In the genomic region with DNA sequence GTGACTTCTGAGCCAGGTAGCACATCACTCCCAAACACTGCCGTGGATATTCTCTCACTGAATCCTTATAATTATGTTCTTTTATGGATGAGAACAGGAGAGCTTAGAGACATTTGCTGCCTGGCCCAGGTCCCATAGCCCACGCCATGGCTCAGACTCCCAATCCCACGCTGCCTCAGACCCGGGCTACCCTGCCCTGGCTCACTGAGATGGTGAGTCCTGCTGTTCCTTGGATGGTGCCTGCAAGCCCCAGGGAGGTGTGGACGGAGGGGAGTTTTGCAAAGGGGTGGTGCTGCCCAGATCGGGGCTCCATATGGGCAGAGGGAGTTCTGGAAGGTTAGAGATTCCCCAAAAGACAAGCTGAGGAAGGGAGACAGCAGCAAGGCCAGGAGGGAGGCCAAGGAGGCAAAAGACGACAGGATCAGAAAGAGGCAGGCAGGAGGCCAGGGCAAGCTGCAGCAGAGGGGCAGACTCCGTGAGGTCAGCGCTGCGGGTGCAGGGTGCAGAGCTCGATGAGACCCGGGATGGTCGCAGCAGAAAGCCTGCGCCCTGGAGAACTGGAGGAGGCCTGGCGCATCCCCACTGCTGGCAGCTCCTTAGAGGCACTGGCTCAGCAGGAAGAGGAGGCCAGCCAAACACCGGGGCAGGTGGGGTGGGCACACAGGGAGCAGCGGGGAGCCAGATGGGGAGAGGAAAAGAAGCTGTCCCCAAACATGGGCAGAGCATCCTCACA, we compare ENCODE assay signal across 23 cellular contexts.
A peak's percentile ranks its signal among the peaks of the same experiment; 100 is the strongest.
DNase-seq lines count a peak whose midpoint lies in the region; TF ChIP-seq lines count a peak whose summit lies in the region.
"Had no signal": no experiment of that assay in that cellular context is flagged by ENCODE, and none has a peak within 500 bp of the region (broad histone marks: within the 10 kb centered on the region; RNA-seq: fewer than 3 reads in every experiment).

No MANE protein-coding gene starts in this region.

- DNase-seq in breast epithelium (ENCODE audit: low spot score in 2 of 2) (peak; percentile 7 to 28), mammary epithelial cell (no peak), chondrocyte (ENCODE audit: low spot score) (peak; percentile 84), osteocyte (ENCODE audit: extremely low spot score, unreplicated experiment) (peak; percentile 80), ureter (ENCODE audit: low spot score) (peak; percentile 32), H4 (ENCODE audit: low spot score) (no peak), amniotic stem cell (lab: John Stamatoyannopoulos, UW) (no peak), CD14-positive monocyte (ENCODE audit: low spot score) (no peak)
- DNase-seq: activated CD4-positive, alpha-beta T cell treated with anti-CD3 and anti-CD28 coated beads, Interleukin-2, amount 50 U/mL, for 1 hour; HCEC 1CT; hippocampal formation; immature natural killer cell; naive B cell; NCI-H1092; NCI-H187; NCI-H526; PC-9; SHP77 treated with DMSO at 0.1 percent for 48 hours; spleen; stimulated activated CD4-positive, alpha-beta T cell treated with anti-CD3 and anti-CD28 coated beads, Interleukin-2, amount 100 ng/mL, for 48 hours; WERI-Rb-1 had no signal

- no TSS peak for BruUV-seq in mammary epithelial cell (replicated peaks; lab: Mats Ljungman, UMichigan)

- no peak overlapping the region for H3K27ac Mint-ChIP-seq in chondrocyte (ENCODE audit: unreplicated experiment)
- H3K27ac Mint-ChIP-seq in osteocyte (ENCODE audit: unreplicated experiment) = no peak overlapping the region
- H3K27ac Mint-ChIP-seq in CD14-positive monocyte = no peak overlapping the region
- H3K27ac Mint-ChIP-seq: mesothelial cell of epicardium, naive B cell had no signal

- dilution Hi-C loops in mammary epithelial cell (cut with HindIII; ENCODE audit: low sequenced_read_pairs) = no loop called here

- H3K9me3 Mint-ChIP-seq in chondrocyte (ENCODE audit: low read depth) = no peaks in the 10 kb centered on the region
- no peaks in the 10 kb centered on the region for H3K9me3 Mint-ChIP-seq in osteocyte (ENCODE audit: unreplicated experiment)
- peaks cover 0 to 3% (median 0%) of the 10 kb centered on the region in 7 donors for H3K9me3 Mint-ChIP-seq in CD14-positive monocyte
- H3K9me3 Mint-ChIP-seq: central memory CD8-positive, alpha-beta T cell; immature natural killer cell; mesothelial cell of epicardium; naive B cell had no signal

- H4K20me1 ChIP-seq in mammary epithelial cell (ENCODE audit: insufficient read depth, low read length) = no peaks in the 10 kb centered on the region

- no peak overlapping the region for H3K4me3 Mint-ChIP-seq in chondrocyte (ENCODE audit: unreplicated experiment)
- H3K4me3 Mint-ChIP-seq in osteocyte (ENCODE audit: unreplicated experiment) = no peak overlapping the region
- no peak overlapping the region for H3K4me3 Mint-ChIP-seq in CD14-positive monocyte
- H3K4me3 Mint-ChIP-seq: central memory CD8-positive, alpha-beta T cell; immature natural killer cell; mesothelial cell of epicardium; naive B cell had no signal

- no peak for TF ChIP-seq CTCF in breast epithelium (IDR thresholded peaks at IDR 0.05)
- TF ChIP-seq CTCF in mammary epithelial cell (conservative IDR thresholded peaks at IDR 0.05 in 1 of 2, IDR thresholded peaks at IDR 0.05 in 1 of 2; ENCODE audit: extremely low read depth in 1 of 2, insufficient read depth in 1 of 2, low read depth in 1 of 2, low read length in 2 of 2) = no peak
- no peak for TF ChIP-seq CTCF in chondrocyte (IDR thresholded peaks at IDR 0.05)
- TF ChIP-seq CTCF in osteocyte (IDR thresholded peaks at IDR 0.05) = no peak
- no peak for TF ChIP-seq CTCF in CD14-positive monocyte (IDR thresholded peaks at IDR 0.05)

- H3K79me2 ChIP-seq in mammary epithelial cell (ENCODE audit: insufficient read depth, low read length) = no peaks in the 10 kb centered on the region

- H3K27me3 ChIP-seq in breast epithelium (no peaks in the 10 kb centered on the region), mammary epithelial cell (ENCODE audit: insufficient read depth, low read length) (no peaks in the 10 kb centered on the region)

- 86% methylated on average over 12 of the region's 17 CpGs for WGBS in mammary epithelial cell (ENCODE audit: low coverage, missing lambda C conversion rate)

- H3K9me3 ChIP-seq in breast epithelium (no peaks in the 10 kb centered on the region), mammary epithelial cell (replicated peaks; ENCODE audit: insufficient read depth, low read length) (no peaks in the 10 kb centered on the region)
- H3K9me3 ChIP-seq: spleen had no signal

- H3K27me3 Mint-ChIP-seq in chondrocyte (ENCODE audit: low read depth) (no peaks in the 10 kb centered on the region), osteocyte (ENCODE audit: unreplicated experiment) (no peaks in the 10 kb centered on the region), CD14-positive monocyte (ENCODE audit: low read depth in 3 of 3) (peaks cover 5 to 8% (median 7%) of the 10 kb centered on the region in 3 donors)

- H3K36me3 Mint-ChIP-seq in chondrocyte (ENCODE audit: low read depth) (no peaks in the 10 kb centered on the region), osteocyte (ENCODE audit: unreplicated experiment) (no peaks in the 10 kb centered on the region), CD14-positive monocyte (no peaks in the 10 kb centered on the region)
- H3K36me3 Mint-ChIP-seq: immature natural killer cell, mesothelial cell of epicardium, naive B cell had no signal

- H3K4me3 ChIP-seq in breast epithelium = no peak overlapping the region
- no peak overlapping the region for H3K4me3 ChIP-seq in mammary epithelial cell (replicated peaks in 1 of 3; ENCODE audit: insufficient read depth in 1 of 3, low read depth in 2 of 3, low read length in 3 of 3)
- H3K4me3 ChIP-seq: PC-9, spleen had no signal

- no peaks in the 10 kb centered on the region for H3K4me1 ChIP-seq in breast epithelium
- peaks cover 4% of the 10 kb centered on the region for H3K4me1 ChIP-seq in mammary epithelial cell (ENCODE audit: insufficient read depth, low read length)
- H3K4me1 ChIP-seq: spleen had no signal

- intact Hi-C loops in breast epithelium (cut with DNase I; ENCODE audit: low total_unique reads) = no loop called here
- intact Hi-C loops in mammary epithelial cell (cut with micrococcal nuclease) = no loop called here
- intact Hi-C loops in CD14-positive monocyte (cut with micrococcal nuclease) = no loop called here

- no peaks in the 10 kb centered on the region for H3K36me3 ChIP-seq in breast epithelium
- no peaks in the 10 kb centered on the region for H3K36me3 ChIP-seq in mammary epithelial cell (ENCODE audit: insufficient read depth, low read length)
- H3K36me3 ChIP-seq: spleen, WERI-Rb-1 had no signal

- no peak overlapping the region for H3K9ac ChIP-seq in mammary epithelial cell (ENCODE audit: insufficient read depth, low read length)

- no peak for TF ChIP-seq POLR2A in breast epithelium (IDR thresholded peaks at IDR 0.05)

- H3K4me1 Mint-ChIP-seq in chondrocyte (ENCODE audit: low read depth) (no peaks in the 10 kb centered on the region), osteocyte (ENCODE audit: unreplicated experiment) (no peaks in the 10 kb centered on the region), CD14-positive monocyte (peaks cover 3% of the 10 kb centered on the region)
- H3K4me1 Mint-ChIP-seq: central memory CD8-positive, alpha-beta T cell; immature natural killer cell; mesothelial cell of epicardium; naive B cell had no signal

- in situ Hi-C loops in mammary epithelial cell (cut with MboI; ENCODE audit: low sequenced_read_pairs in 2 of 2) = no loop called here

- CTCF ChIA-PET in mammary epithelial cell (lab: Charles Lee; ENCODE audit: low non-redundant PET) = no interaction called here

- no peak overlapping the region for H2AFZ ChIP-seq in mammary epithelial cell (ENCODE audit: low read depth, low read length)
- H2AFZ ChIP-seq: PC-9 had no signal

- H3K4me2 ChIP-seq in mammary epithelial cell (ENCODE audit: insufficient read depth, low read depth, low read length) = no peak overlapping the region
- H3K4me2 ChIP-seq: PC-9 had no signal

- no peak overlapping the region for H3K27ac ChIP-seq in breast epithelium
- no peak overlapping the region for H3K27ac ChIP-seq in mammary epithelial cell (ENCODE audit: insufficient read depth, low read depth, low read length)
- H3K27ac ChIP-seq: PC-9, spleen, WERI-Rb-1 had no signal

Comparison
In these comparisons a context has a peak if more than half of its experiments do, and no peak if none do; other contexts are left out.
1. DNase-seq: peak in breast epithelium (2 of 2), chondrocyte (single experiment), osteocyte (single experiment) and ureter (single experiment); none in mammary epithelial cell (single experiment), H4 (single experiment), amniotic stem cell (single experiment) and CD14-positive monocyte (single experiment).